ENCODE assay signal across 1 cellular context in the genomic region with DNA sequence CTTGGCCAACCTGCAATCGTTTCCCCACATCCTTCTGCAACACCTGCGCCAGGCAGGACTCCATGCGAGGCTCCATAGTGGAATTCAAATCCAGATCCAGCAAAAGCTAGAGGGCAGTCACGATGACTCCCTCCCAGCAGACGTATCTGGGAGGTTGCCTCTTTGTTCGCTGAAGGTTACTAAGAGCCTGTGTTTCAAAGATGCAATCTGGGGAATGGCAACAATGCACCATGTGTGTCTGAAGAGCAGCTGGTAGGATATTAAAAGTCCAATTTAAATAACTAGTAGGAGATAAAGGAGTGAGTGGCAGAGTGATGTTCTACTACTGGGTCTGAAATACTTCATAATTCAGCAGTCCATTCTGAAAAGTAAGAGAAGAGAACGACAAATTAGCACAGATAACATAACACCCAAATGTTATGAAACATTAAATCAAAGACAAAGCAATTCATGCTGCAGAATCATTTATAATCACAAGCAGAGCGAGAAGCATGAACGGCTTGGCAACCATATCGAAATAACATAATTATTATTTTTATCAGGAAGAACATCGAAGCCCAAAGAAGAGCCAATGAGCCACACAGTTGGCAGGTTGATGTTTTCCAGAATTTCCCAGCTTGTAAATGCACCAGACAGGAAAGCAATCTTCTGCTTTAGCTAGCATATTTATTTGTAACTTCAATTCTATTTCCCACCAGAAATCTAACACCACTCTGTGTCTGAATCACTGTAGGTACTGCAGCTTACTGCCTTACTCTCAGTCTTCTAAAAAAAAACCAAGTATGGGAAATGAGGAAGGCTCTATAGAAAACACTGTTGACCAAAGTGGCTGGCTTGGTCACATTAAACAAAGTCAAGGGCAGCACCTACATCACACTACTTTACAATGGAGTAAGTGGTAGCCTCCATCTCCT.
TF ChIP-seq lines count a peak whose summit lies in the region.

No MANE protein-coding gene starts in this region.

TF ChIP-seq in GM23338, 12 proteins besides CTCF, POLR2A, EP300 and RAD21 (continued from another document):
- TF ChIP-seq, protein P1, sequence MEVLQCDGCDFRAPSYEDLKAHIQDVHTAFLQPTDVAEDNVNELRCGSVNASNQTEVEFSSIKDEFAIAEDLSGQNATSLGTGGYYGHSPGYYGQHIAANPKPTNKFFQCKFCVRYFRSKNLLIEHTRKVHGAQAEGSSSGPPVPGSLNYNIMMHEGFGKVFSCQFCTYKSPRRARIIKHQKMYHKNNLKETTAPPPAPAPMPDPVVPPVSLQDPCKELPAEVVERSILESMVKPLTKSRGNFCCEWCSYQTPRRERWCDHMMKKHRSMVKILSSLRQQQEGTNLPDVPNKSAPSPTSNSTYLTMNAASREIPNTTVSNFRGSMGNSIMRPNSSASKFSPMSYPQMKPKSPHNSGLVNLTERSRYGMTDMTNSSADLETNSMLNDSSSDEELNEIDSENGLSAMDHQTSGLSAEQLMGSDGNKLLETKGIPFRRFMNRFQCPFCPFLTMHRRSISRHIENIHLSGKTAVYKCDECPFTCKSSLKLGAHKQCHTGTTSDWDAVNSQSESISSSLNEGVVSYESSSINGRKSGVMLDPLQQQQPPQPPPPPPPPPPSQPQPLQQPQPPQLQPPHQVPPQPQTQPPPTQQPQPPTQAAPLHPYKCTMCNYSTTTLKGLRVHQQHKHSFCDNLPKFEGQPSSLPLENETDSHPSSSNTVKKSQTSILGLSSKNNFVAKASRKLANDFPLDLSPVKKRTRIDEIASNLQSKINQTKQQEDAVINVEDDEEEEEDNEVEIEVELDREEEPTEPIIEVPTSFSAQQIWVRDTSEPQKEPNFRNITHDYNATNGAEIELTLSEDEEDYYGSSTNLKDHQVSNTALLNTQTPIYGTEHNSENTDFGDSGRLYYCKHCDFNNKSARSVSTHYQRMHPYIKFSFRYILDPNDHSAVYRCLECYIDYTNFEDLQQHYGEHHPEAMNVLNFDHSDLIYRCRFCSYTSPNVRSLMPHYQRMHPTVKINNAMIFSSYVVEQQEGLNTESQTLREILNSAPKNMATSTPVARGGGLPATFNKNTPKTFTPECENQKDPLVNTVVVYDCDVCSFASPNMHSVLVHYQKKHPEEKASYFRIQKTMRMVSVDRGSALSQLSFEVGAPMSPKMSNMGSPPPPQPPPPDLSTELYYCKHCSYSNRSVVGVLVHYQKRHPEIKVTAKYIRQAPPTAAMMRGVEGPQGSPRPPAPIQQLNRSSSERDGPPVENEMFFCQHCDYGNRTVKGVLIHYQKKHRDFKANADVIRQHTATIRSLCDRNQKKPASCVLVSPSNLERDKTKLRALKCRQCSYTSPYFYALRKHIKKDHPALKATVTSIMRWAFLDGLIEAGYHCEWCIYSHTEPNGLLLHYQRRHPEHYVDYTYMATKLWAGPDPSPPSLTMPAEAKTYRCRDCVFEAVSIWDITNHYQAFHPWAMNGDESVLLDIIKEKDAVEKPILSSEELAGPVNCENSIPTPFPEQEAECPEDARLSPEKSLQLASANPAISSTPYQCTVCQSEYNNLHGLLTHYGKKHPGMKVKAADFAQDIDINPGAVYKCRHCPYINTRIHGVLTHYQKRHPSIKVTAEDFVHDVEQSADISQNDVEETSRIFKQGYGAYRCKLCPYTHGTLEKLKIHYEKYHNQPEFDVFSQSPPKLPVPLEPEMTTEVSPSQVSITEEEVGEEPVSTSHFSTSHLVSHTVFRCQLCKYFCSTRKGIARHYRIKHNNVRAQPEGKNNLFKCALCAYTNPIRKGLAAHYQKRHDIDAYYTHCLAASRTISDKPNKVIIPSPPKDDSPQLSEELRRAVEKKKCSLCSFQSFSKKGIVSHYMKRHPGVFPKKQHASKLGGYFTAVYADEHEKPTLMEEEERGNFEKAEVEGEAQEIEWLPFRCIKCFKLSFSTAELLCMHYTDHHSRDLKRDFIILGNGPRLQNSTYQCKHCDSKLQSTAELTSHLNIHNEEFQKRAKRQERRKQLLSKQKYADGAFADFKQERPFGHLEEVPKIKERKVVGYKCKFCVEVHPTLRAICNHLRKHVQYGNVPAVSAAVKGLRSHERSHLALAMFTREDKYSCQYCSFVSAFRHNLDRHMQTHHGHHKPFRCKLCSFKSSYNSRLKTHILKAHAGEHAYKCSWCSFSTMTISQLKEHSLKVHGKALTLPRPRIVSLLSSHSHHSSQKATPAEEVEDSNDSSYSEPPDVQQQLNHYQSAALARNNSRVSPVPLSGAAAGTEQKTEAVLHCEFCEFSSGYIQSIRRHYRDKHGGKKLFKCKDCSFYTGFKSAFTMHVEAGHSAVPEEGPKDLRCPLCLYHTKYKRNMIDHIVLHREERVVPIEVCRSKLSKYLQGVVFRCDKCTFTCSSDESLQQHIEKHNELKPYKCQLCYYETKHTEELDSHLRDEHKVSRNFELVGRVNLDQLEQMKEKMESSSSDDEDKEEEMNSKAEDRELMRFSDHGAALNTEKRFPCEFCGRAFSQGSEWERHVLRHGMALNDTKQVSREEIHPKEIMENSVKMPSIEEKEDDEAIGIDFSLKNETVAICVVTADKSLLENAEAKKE (CRISPR knock-in tag; IDR thresholded peaks at IDR 0.05), result no peak
- no peak for TF ChIP-seq ZNF331 (CRISPR knock-in tag; IDR thresholded peaks at IDR 0.05; ENCODE audit: low read depth)
- TF ChIP-seq ZNF114 (CRISPR knock-in tag; IDR thresholded peaks at IDR 0.05), result no peak
